In the genomic region with DNA sequence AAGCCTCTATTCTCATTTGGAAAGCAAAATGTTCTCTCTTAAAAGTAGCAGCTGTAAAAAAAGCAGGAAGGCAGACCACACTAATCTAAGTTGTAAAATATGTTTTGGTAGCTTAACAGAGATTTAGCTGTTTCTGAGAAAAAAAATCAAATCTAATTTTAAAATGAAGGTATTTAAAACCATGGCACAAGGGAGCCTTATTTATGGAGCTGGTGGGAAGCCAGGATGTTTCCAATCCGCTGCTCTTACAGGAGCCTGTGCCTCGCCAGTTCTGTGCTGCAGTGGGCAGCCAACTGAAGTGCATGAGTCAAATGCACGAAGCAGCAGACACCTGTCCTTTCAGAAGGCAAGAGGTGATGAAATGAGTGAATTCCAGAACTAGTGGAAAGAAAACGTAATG, we compare ENCODE assay signal across 1 cellular context.
TF ChIP-seq lines count a peak whose summit lies in the region.

No MANE protein-coding gene starts in this region.

TF ChIP-seq in WTC11, 78 proteins besides CTCF, POLR2A, EP300 and RAD21 (continued from another document):
- TF ChIP-seq, protein P1, sequence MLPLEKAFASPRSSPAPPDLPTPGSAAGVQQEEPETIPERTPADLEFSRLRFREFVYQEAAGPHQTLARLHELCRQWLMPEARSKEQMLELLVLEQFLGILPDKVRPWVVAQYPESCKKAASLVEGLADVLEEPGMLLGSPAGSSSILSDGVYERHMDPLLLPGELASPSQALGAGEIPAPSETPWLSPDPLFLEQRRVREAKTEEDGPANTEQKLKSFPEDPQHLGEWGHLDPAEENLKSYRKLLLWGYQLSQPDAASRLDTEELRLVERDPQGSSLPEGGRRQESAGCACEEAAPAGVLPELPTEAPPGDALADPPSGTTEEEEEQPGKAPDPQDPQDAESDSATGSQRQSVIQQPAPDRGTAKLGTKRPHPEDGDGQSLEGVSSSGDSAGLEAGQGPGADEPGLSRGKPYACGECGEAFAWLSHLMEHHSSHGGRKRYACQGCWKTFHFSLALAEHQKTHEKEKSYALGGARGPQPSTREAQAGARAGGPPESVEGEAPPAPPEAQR (CRISPR knock-in tag; IDR thresholded peaks at IDR 0.05), result no peak
- TF ChIP-seq GABPB1 (CRISPR knock-in tag; IDR thresholded peaks at IDR 0.05) (no peak), SP1 (CRISPR knock-in tag; conservative IDR thresholded peaks at IDR 0.05) (no peak), NR1H2 (CRISPR knock-in tag; IDR thresholded peaks at IDR 0.05) (no peak)
- TF ChIP-seq, protein P2, sequence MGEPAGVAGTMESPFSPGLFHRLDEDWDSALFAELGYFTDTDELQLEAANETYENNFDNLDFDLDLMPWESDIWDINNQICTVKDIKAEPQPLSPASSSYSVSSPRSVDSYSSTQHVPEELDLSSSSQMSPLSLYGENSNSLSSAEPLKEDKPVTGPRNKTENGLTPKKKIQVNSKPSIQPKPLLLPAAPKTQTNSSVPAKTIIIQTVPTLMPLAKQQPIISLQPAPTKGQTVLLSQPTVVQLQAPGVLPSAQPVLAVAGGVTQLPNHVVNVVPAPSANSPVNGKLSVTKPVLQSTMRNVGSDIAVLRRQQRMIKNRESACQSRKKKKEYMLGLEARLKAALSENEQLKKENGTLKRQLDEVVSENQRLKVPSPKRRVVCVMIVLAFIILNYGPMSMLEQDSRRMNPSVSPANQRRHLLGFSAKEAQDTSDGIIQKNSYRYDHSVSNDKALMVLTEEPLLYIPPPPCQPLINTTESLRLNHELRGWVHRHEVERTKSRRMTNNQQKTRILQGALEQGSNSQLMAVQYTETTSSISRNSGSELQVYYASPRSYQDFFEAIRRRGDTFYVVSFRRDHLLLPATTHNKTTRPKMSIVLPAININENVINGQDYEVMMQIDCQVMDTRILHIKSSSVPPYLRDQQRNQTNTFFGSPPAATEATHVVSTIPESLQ (CRISPR knock-in tag; IDR thresholded peaks at IDR 0.05), result no peak
- TF ChIP-seq, protein P3, sequence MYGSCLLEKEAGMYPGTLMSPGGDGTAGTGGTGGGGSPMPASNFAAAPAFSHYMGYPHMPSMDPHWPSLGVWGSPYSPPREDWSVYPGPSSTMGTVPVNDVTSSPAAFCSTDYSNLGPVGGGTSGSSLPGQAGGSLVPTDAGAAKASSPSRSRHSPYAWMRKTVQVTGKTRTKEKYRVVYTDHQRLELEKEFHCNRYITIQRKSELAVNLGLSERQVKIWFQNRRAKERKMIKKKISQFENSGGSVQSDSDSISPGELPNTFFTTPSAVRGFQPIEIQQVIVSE (CRISPR knock-in tag; IDR thresholded peaks at IDR 0.05; ENCODE audit: borderline replicate concordance), result no peak
- TF ChIP-seq, protein P4, sequence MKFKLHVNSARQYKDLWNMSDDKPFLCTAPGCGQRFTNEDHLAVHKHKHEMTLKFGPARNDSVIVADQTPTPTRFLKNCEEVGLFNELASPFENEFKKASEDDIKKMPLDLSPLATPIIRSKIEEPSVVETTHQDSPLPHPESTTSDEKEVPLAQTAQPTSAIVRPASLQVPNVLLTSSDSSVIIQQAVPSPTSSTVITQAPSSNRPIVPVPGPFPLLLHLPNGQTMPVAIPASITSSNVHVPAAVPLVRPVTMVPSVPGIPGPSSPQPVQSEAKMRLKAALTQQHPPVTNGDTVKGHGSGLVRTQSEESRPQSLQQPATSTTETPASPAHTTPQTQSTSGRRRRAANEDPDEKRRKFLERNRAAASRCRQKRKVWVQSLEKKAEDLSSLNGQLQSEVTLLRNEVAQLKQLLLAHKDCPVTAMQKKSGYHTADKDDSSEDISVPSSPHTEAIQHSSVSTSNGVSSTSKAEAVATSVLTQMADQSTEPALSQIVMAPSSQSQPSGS (CRISPR knock-in tag; IDR thresholded peaks at IDR 0.05; ENCODE audit: borderline replicate concordance, low read depth), result no peak
TF ChIP-seq in WTC11: peak in this region for 0.
